15 cellular contexts compared by ENCODE assay signal in the genomic region with DNA sequence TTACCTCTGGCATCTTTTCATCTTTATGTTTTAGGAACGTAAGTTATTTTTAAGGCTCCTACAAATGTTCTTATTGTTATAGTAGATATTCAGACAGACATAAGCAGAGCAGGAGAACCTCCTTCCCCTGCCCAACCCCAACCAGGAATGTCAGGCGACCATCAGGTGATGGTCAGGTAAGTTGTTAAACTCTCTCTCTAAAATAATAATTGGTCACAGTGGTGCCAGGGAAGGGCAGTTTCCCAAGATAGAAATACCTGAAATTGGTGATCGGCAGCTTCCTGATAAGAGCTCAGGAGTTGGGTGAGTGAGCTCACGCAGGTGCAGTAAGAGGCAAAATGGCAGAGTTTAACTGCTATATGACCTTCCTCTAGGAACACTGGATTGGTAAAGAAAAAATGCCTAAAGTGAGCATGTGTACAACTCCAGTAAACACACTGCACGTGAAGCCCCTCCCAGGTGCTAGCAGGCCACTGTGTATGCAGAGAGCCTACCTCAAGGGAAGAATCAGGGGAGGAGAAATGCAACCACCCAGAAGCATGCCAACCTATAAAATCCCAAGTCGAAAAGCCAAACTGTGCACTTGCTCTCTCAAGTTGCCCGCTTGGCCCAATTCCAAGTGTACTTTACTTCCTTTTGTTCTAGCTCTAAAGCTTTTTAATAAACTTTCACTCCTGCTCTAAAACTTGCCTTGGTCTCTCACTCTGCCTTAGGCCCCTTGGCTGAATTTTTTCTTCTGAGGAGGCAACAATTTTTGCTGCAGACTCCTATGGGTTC.
DNase-seq lines count a peak whose midpoint lies in the region; ATAC-seq and TF ChIP-seq lines count a peak whose summit lies in the region.
"Had no signal": no experiment of that assay in that cellular context is flagged by ENCODE, and none has a peak within 500 bp of the region (broad histone marks: within the 10 kb centered on the region; RNA-seq: fewer than 3 reads in every experiment).

No MANE protein-coding gene starts in this region.

- H3K36me3 ChIP-seq in cardiac muscle cell (no peaks in the 10 kb centered on the region), left ventricle myocardium inferior (no peaks in the 10 kb centered on the region), left lung (no peaks in the 10 kb centered on the region), aorta (ENCODE audit: control insufficient read depth in 1 of 2, insufficient read depth in 2 of 2, low read length in 1 of 2) (peaks cover 0 to 3% of the 10 kb centered on the region in 2 donors)

- no peaks in the 10 kb centered on the region for H3K27me3 ChIP-seq in cardiac muscle cell
- H3K27me3 ChIP-seq in left ventricle myocardium inferior (ENCODE audit: low read depth) = no peaks in the 10 kb centered on the region
- H3K27me3 ChIP-seq in left lung = no peaks in the 10 kb centered on the region
- H3K27me3 ChIP-seq in aorta (ENCODE audit: control insufficient read depth in 1 of 2, insufficient read depth in 2 of 2, low read length in 1 of 2) = no peaks in the 10 kb centered on the region
- H3K27me3 ChIP-seq: dorsolateral prefrontal cortex had no signal

- H3K4me3 ChIP-seq in cardiac muscle cell (no peak overlapping the region), left ventricle myocardium inferior (no peak overlapping the region), left lung (no peak overlapping the region), aorta (ENCODE audit: low read length in 2 of 2) (no peak overlapping the region)
- H3K4me3 ChIP-seq: dorsolateral prefrontal cortex had no signal

- no peaks in the 10 kb centered on the region for H3K9me3 Mint-ChIP-seq in activated CD8-positive, alpha-beta T cell treated with anti-CD3 and anti-CD28 coated beads for 36 hours
- H3K9me3 Mint-ChIP-seq: activated T-helper 2 cell treated with anti-CD3 and anti-CD28 coated beads, Interferon-gamma antibody, Interleukin-2, Interleukin-4, amounts not matched to agents 10 μg/mL and 5 μg/mL and 100 μg/mL, durations not matched to agents 14 hours and 24 hours and 36 hours; T-helper 2 cell treated with Interferon-gamma antibody and Interleukin-4, amounts not matched to agents 5 μg/mL and 100 μg/mL, for 36 hours had no signal

- 76 to 85% methylated on average over 7 of the region's 7 CpGs for WGBS in aorta, 2 donors

- peaks cover 12% of the 10 kb centered on the region for H3K4me1 Mint-ChIP-seq in activated CD8-positive, alpha-beta T cell treated with anti-CD3 and anti-CD28 coated beads for 36 hours (ENCODE audit: low read depth)

- H3K9me3 ChIP-seq in cardiac muscle cell (ENCODE audit: low read depth) = no peaks in the 10 kb centered on the region
- H3K9me3 ChIP-seq in left ventricle myocardium inferior (replicated peaks) = no peaks in the 10 kb centered on the region
- H3K9me3 ChIP-seq in left lung = no peaks in the 10 kb centered on the region
- no peaks in the 10 kb centered on the region for H3K9me3 ChIP-seq in aorta (ENCODE audit: control insufficient read depth, low read length)

- DNase-seq in cardiac muscle cell (ENCODE audit: low read depth in 1 of 2, low spot score in 1 of 2) (peak in 1 of 2 donors; percentile 28), left ventricle myocardium inferior (no peak), OCI-M1 (lab: John Stamatoyannopoulos, UW) (peak; percentile 15), left lung (no peak), NCI-H1436 (lab: John Stamatoyannopoulos, UW) (no peak), aorta (no peak), NCI-H1930 (lab: John Stamatoyannopoulos, UW) (no peak)
- DNase-seq in activated CD8-positive, alpha-beta T cell treated with anti-CD3 and anti-CD28 coated beads for 36 hours = no peak
- DNase-seq: activated CD4-positive, alpha-beta T cell treated with anti-CD3 and anti-CD28 coated beads, Interleukin-2, amount 50 U/mL, for 4 hours; dorsolateral prefrontal cortex; mesenchymal stem cell; NCI-H1694; stimulated activated CD4-positive, alpha-beta T cell treated with anti-CD3 and anti-CD28 coated beads, Interleukin-12 subunit alpha, Interleukin-12 subunit beta, amount 100 ng/mL, for 4 hours had no signal

- CTCF ChIA-PET in activated CD8-positive, alpha-beta T cell treated with anti-CD3 and anti-CD28 coated beads for 36 hours (lab: Charles Lee) = interaction anchor here (1.8 kb wide), 1 partner anchor 47 kb away, joined by 4 read pairs; no protein-coding TSS in a partner anchor

- POLR2A ChIA-PET in activated CD8-positive, alpha-beta T cell treated with anti-CD3 and anti-CD28 coated beads for 36 hours (lab: Charles Lee) = no interaction called here

- peak overlapping the region; percentile 72 for H3K27ac ChIP-seq in cardiac muscle cell
- no peak overlapping the region for H3K27ac ChIP-seq in left ventricle myocardium inferior (replicated peaks)
- no peak overlapping the region for H3K27ac ChIP-seq in left lung
- H3K27ac ChIP-seq in aorta (ENCODE audit: low read depth in 1 of 2, low read length in 2 of 2) = no peak overlapping the region
- H3K27ac ChIP-seq: dorsolateral prefrontal cortex had no signal

- intact Hi-C loops in left ventricle myocardium inferior (cut with micrococcal nuclease) (no loop called here), left lung (cut with DNase I) (no loop called here), aorta (cut with DNase I) (no loop called here)
- intact Hi-C loops in activated CD8-positive, alpha-beta T cell treated with anti-CD3 and anti-CD28 coated beads for 36 hours (cut with micrococcal nuclease) = no loop called here

- no peaks in the 10 kb centered on the region for H3K27me3 Mint-ChIP-seq in activated CD8-positive, alpha-beta T cell treated with anti-CD3 and anti-CD28 coated beads for 36 hours

- H3K27ac Mint-ChIP-seq in activated CD8-positive, alpha-beta T cell treated with anti-CD3 and anti-CD28 coated beads for 36 hours = no peak overlapping the region
- H3K27ac Mint-ChIP-seq: activated T-helper 2 cell treated with anti-CD3 and anti-CD28 coated beads, Interferon-gamma antibody, Interleukin-2, Interleukin-4, amounts not matched to agents 10 μg/mL and 5 μg/mL and 100 μg/mL, durations not matched to agents 14 hours and 24 hours and 36 hours; T-helper 2 cell treated with Interferon-gamma antibody and Interleukin-4, amounts not matched to agents 5 μg/mL and 100 μg/mL, for 36 hours had no signal

- peak; percentile 52 for ATAC-seq in left lung
- ATAC-seq in activated CD8-positive, alpha-beta T cell treated with anti-CD3 and anti-CD28 coated beads for 36 hours = no peak
- ATAC-seq in aorta (ENCODE audit: low FRiP score) = no peak

- no peak overlapping the region for H3K4me3 Mint-ChIP-seq in activated CD8-positive, alpha-beta T cell treated with anti-CD3 and anti-CD28 coated beads for 36 hours
- H3K4me3 Mint-ChIP-seq: T-helper 2 cell treated with Interferon-gamma antibody and Interleukin-4, amounts not matched to agents 5 μg/mL and 100 μg/mL, for 36 hours had no signal

- H3K36me3 Mint-ChIP-seq in activated CD8-positive, alpha-beta T cell treated with anti-CD3 and anti-CD28 coated beads for 36 hours (ENCODE audit: low read depth) = peaks cover 3% of the 10 kb centered on the region

- H3K4me1 ChIP-seq in cardiac muscle cell (ENCODE audit: low read depth) = peaks cover 49% of the 10 kb centered on the region
- peaks cover 24% of the 10 kb centered on the region for H3K4me1 ChIP-seq in left ventricle myocardium inferior
- H3K4me1 ChIP-seq in left lung = peaks cover 0 to 9% of the 10 kb centered on the region in 2 donors
- H3K4me1 ChIP-seq in aorta (ENCODE audit: control insufficient read depth in 1 of 2, insufficient read depth in 2 of 2, low read length in 2 of 2) = no peaks in the 10 kb centered on the region

- TF ChIP-seq CTCF in cardiac muscle cell (IDR thresholded peaks at IDR 0.05; ENCODE audit: low read depth, low read length) = no peak
- no peak for TF ChIP-seq CTCF in left ventricle myocardium inferior (IDR thresholded peaks at IDR 0.05; ENCODE audit: borderline replicate concordance)
- no peak for TF ChIP-seq CTCF in left lung (IDR thresholded peaks at IDR 0.05)
- no peak for TF ChIP-seq CTCF in activated CD8-positive, alpha-beta T cell treated with anti-CD3 and anti-CD28 coated beads for 36 hours (IDR thresholded peaks at IDR 0.05)
